8 cellular contexts compared by ENCODE assay signal in genomic region chr1:174953657-174954435, GRCh38. TPM values are rescaled to one million over a fixed set of nuclear protein-coding genes. Genes with fewer than 3 reads are reported as not detected.
DNase-seq lines count a peak whose midpoint lies in the region; ATAC-seq and TF ChIP-seq lines count a peak whose summit lies in the region.

No MANE protein-coding gene starts in this region.

- H3K4me2 ChIP-seq in Karpas-422 (ENCODE audit: low read depth, low read length, poor library complexity, severe bottlenecking) = peak overlapping the region; percentile 93

- H3K4me1 ChIP-seq in Karpas-422 (ENCODE audit: low read length) = peaks cover 58% of the 10 kb centered on the region

- H3K9ac ChIP-seq in Karpas-422 (ENCODE audit: low read length) = peak overlapping the region; percentile 54

- peak overlapping the region; percentile 90 for H3K27ac ChIP-seq in Karpas-422 (ENCODE audit: low read length)
- H3K27ac ChIP-seq in VCaP = peak overlapping the region; percentile 29

- ATAC-seq in GM18502 (IDR thresholded peaks at IDR 0.05; ENCODE audit: poor library complexity, unreplicated experiment) = no peak
- ATAC-seq in omental fat pad (ENCODE audit: low FRiP score) = no peak

- no peaks in the 10 kb centered on the region for H3K79me2 ChIP-seq in Karpas-422 (ENCODE audit: low read length)

- no peaks in the 10 kb centered on the region for H3K9me2 ChIP-seq in Karpas-422 (replicated peaks; ENCODE audit: insufficient read depth, low read length)

- H2AFZ ChIP-seq in Karpas-422 (ENCODE audit: low read length) = peak overlapping the region; percentile 93

- H3K36me3 ChIP-seq in Karpas-422 (ENCODE audit: insufficient read depth, low read length) = no peaks in the 10 kb centered on the region

- peak; percentile 16 for DNase-seq in NOMO-1 treated with DMSO at 0.1 percent for 48 hours (lab: John Stamatoyannopoulos, UW; ENCODE audit: unreplicated experiment)
- no peak for DNase-seq in NOMO-1 treated with dmso at 0.1 percent for 144 hours (lab: John Stamatoyannopoulos, UW; ENCODE audit: unreplicated experiment)
- peak; percentile 47 for DNase-seq in Karpas-422
- DNase-seq in pons (ENCODE audit: low spot score) = peak; percentile 46
- no peak for DNase-seq in OCI-M2 (lab: John Stamatoyannopoulos, UW; ENCODE audit: unreplicated experiment)
- no peak for DNase-seq in omental fat pad (ENCODE audit: low spot score)

- no peaks in the 10 kb centered on the region for H4K20me1 ChIP-seq in Karpas-422 (ENCODE audit: insufficient read depth, low read depth, low read length)

- H3K4me3 ChIP-seq in Karpas-422 (ENCODE audit: low read length) = peak overlapping the region; percentile 58

- TF ChIP-seq CTCF in VCaP (conservative IDR thresholded peaks at IDR 0.05) = no peak
- no peak for TF ChIP-seq CTCF in omental fat pad (IDR thresholded peaks at IDR 0.05)

- H3K9me3 ChIP-seq in Karpas-422 (ENCODE audit: low read length) = no peaks in the 10 kb centered on the region

- H3K27me3 ChIP-seq in Karpas-422 (ENCODE audit: low read length) = no peaks in the 10 kb centered on the region

RNA-seq across cellular contexts. Expression of gene CACYBP, which starts 45.9 kb away (rescaled TPM):
- 93.4 and 188 TPM in 2 replicates for total RNA-seq in Karpas-422 (2014; rRNA removed; shearing (Covaris generic); ENCODE audit: low replicate concordance)
- total RNA-seq in omental fat pad = 100 to 1,000 TPM in 2 of 4 donors, 10 to 100 TPM in 2; 53.2 to 149 (median 89.1) TPM

Comparison
In these comparisons a context has a peak if more than half of its experiments do, and no peak if none do; other contexts are left out.
1. DNase-seq: peak in NOMO-1 treated with DMSO at 0.1 percent for 48 hours (single experiment), Karpas-422 (single experiment) and pons (single experiment); none in NOMO-1 treated with dmso at 0.1 percent for 144 hours (single experiment), OCI-M2 (single experiment) and omental fat pad (single experiment).